Comparison of ENCODE assay signal across 8 cellular contexts in genomic region chr7:154503962-154504550, GRCh38.
A peak's percentile ranks its signal among the peaks of the same experiment; 100 is the strongest.
DNase-seq lines count a peak whose midpoint lies in the region; ATAC-seq and TF ChIP-seq lines count a peak whose summit lies in the region.

No MANE protein-coding gene starts in this region.

- intact Hi-C loops in CD14-positive monocyte (cut with micrococcal nuclease) = no loop called here

- H3K27me3 Mint-ChIP-seq in CD14-positive monocyte (ENCODE audit: low read depth in 3 of 3) = no peaks in the 10 kb centered on the region

- H2AFZ ChIP-seq in GM23248 = no peak overlapping the region

- peaks cover 0 to 14% (median 4%) of the 10 kb centered on the region in 7 donors for H3K9me3 Mint-ChIP-seq in CD14-positive monocyte

- H3K27ac ChIP-seq in GM23248 = no peak overlapping the region

- no peaks in the 10 kb centered on the region for H3K9me3 ChIP-seq in GM23248 (ENCODE audit: low read depth)

- 40 to 41% methylated on average over 5 of the region's 5 CpGs for WGBS in GM23248 (ENCODE audit: low coverage in 1 of 2, low lambda C conversion rate in 2 of 2, missing lambda C conversion rate in 2 of 2), 2 experiments

- DNase-seq in CD14-positive monocyte (ENCODE audit: low spot score) (no peak), GM23248 (peak; percentile 53), NCI-H345 (lab: John Stamatoyannopoulos, UW) (peak; percentile 64), cerebellum (ENCODE audit: low spot score) (peak; percentile 60), middle frontal gyrus (ENCODE audit: extremely low spot score, low spot score) (peak; percentile 70)
- no peak for DNase-seq in activated CD4-positive, alpha-beta T cell treated with anti-CD3 and anti-CD28 coated beads, Interleukin-2, amount 50 U/mL, for 4 hours

- H3K27ac Mint-ChIP-seq in CD14-positive monocyte = no peak overlapping the region

- H3K4me3 ChIP-seq in GM23248 = no peak overlapping the region

- ATAC-seq in GM21825 (IDR thresholded peaks at IDR 0.05; ENCODE audit: unreplicated experiment) (no peak), HG03039 (IDR thresholded peaks at IDR 0.05; ENCODE audit: unreplicated experiment) (no peak)

- in situ Hi-C loops in GM23248 (cut with MboI) = no loop called here

- no peak overlapping the region for H3K4me2 ChIP-seq in GM23248 (ENCODE audit: unreplicated experiment)

- no peaks in the 10 kb centered on the region for H3K36me3 Mint-ChIP-seq in CD14-positive monocyte

- H3K4me1 ChIP-seq in GM23248 (ENCODE audit: insufficient read depth) = no peaks in the 10 kb centered on the region

- H3K79me2 ChIP-seq in GM23248 (ENCODE audit: insufficient read depth) = no peaks in the 10 kb centered on the region

- H3F3A ChIP-seq in GM23248 (ENCODE audit: insufficient read depth) = no peaks in the 10 kb centered on the region

- H3K27me3 ChIP-seq in GM23248 (replicated peaks; ENCODE audit: insufficient read depth) = no peaks in the 10 kb centered on the region

- peaks cover 2% of the 10 kb centered on the region for H3K4me1 Mint-ChIP-seq in CD14-positive monocyte

- H3K36me3 ChIP-seq in GM23248 (ENCODE audit: low read depth) = no peaks in the 10 kb centered on the region

- peak; percentile 67 for TF ChIP-seq CTCF in CD14-positive monocyte (IDR thresholded peaks at IDR 0.05)

- no peak overlapping the region for H3K4me3 Mint-ChIP-seq in CD14-positive monocyte

- H3K9me2 ChIP-seq in GM23248 (ENCODE audit: insufficient read depth) = no peaks in the 10 kb centered on the region

- H4K20me1 ChIP-seq in GM23248 (ENCODE audit: insufficient read depth) = no peaks in the 10 kb centered on the region

- no peak overlapping the region for H3K9ac ChIP-seq in GM23248

Comparison
In these comparisons a context has a peak if more than half of its experiments do, and no peak if none do; other contexts are left out.
1. DNase-seq: peak in GM23248 (single experiment), NCI-H345 (single experiment), cerebellum (single experiment) and middle frontal gyrus (single experiment); none in CD14-positive monocyte (single experiment) and activated CD4-positive, alpha-beta T cell treated with anti-CD3 and anti-CD28 coated beads, Interleukin-2, amount 50 U/mL, for 4 hours (0 of 2).